28 cellular contexts compared by ENCODE assay signal in the genomic region with DNA sequence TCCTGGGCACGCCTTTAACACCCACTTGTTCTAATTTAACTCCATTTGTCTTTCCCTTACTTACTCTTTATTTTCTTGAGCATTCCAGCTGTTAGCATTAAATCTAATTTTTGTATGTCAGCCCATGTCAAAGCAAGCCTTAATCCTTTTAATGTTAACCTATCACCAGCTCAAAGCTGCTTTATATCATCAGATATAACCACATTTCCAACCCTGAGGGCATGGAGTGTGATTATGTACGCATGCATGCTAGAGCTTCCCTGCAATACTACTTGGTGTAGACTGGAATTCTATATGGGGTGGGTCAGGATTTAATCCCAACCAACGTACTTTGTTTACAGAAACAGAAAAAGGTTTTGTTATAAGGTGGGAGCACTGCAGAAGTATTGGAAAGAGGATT.
DNase-seq lines count a peak whose midpoint lies in the region; ATAC-seq, FAIRE-seq and TF ChIP-seq lines count a peak whose summit lies in the region.
"Had no signal": no experiment of that assay in that cellular context is flagged by ENCODE, and none has a peak within 500 bp of the region (broad histone marks: within the 10 kb centered on the region; RNA-seq: fewer than 3 reads in every experiment).

No MANE protein-coding gene starts in this region.

- no peak for ATAC-seq in PC-3
- no peak for ATAC-seq in GM21447 (IDR thresholded peaks at IDR 0.05; ENCODE audit: unreplicated experiment)
- no peak for ATAC-seq in GM18861 (IDR thresholded peaks at IDR 0.05; ENCODE audit: unreplicated experiment)
- ATAC-seq in HG03097 (IDR thresholded peaks at IDR 0.05; ENCODE audit: low FRiP score, unreplicated experiment), result no peak
- ATAC-seq: stimulated activated naive B cell treated with anti-CD40 and anti-IgM and Interleukin-4, amounts not matched to agents 10 μg/mL and 1 μg/mL and 100 μg/mL, for 72 hours had no signal

- H3K9me2 ChIP-seq in PC-3 (replicated peaks; ENCODE audit: low read length), result no peaks in the 10 kb centered on the region

- peaks cover 12% of the 10 kb centered on the region for H3K9me3 Mint-ChIP-seq in Caco-2 (ENCODE audit: unreplicated experiment)
- H3K9me3 Mint-ChIP-seq: activated naive CD4-positive, alpha-beta T cell treated with anti-CD3 and anti-CD28 coated beads for 36 hours had no signal

- peaks cover 32% of the 10 kb centered on the region for H3K4me1 ChIP-seq in ACC112 (ENCODE audit: control insufficient read depth, insufficient read depth, low read length, unreplicated experiment)
- peaks cover 36% of the 10 kb centered on the region for H3K4me1 ChIP-seq in Caco-2
- H3K4me1 ChIP-seq in PC-3 (ENCODE audit: insufficient read depth, low read length), result peaks cover 32% of the 10 kb centered on the region
- H3K4me1 ChIP-seq in keratinocyte (ENCODE audit: control insufficient read depth, extremely low read depth, insufficient read depth, low read length), result peaks cover 11% of the 10 kb centered on the region
- H3K4me1 ChIP-seq: parathyroid adenoma, right atrium auricular region, suprapubic skin, upper lobe of right lung had no signal

- H4K20me1 ChIP-seq in PC-3 (ENCODE audit: low read length) (no peaks in the 10 kb centered on the region), keratinocyte (ENCODE audit: control insufficient read depth, extremely low read depth, insufficient read depth, low read length) (no peaks in the 10 kb centered on the region)

- intact Hi-C loops in Caco-2 (cut with micrococcal nuclease; ENCODE audit: unreplicated experiment), result loop anchor here (1.0 to 2.0 kb wide), 2 partner anchors 89 to 140 kb away; partner anchors contain the start of gene HMGN3
- intact Hi-C loops in PC-3 (cut with micrococcal nuclease), result no loop called here

- peak overlapping the region; percentile 30 for H3K27ac Mint-ChIP-seq in Caco-2 (ENCODE audit: unreplicated experiment)
- H3K27ac Mint-ChIP-seq: activated CD4-positive, alpha-beta memory T cell treated with anti-CD3 and anti-CD28 coated beads for 36 hours; activated naive CD4-positive, alpha-beta T cell treated with anti-CD3 and anti-CD28 coated beads for 36 hours; CD14-positive monocyte; HFFc6; stimulated activated naive B cell treated with anti-CD40 and anti-IgM and Interleukin-4, amounts not matched to agents 10 μg/mL and 1 μg/mL and 100 μg/mL, for 72 hours had no signal

- H3K4me2 ChIP-seq in PC-3 (ENCODE audit: low read length) (no peak overlapping the region), keratinocyte (ENCODE audit: control insufficient read depth, extremely low read depth, insufficient read depth, low read depth, low read length) (peak overlapping the region; percentile 16)
- H3K4me2 ChIP-seq: PC-9 had no signal

- H3K36me3 ChIP-seq in ACC112 (ENCODE audit: insufficient read depth, low read length) (no peaks in the 10 kb centered on the region), Caco-2 (ENCODE audit: control insufficient read depth, insufficient read depth, low read length) (no peaks in the 10 kb centered on the region), PC-3 (ENCODE audit: low read depth, low read length) (no peaks in the 10 kb centered on the region; the same call in 1 of the 2 replicates), keratinocyte (ENCODE audit: control insufficient read depth in 2 of 2, extremely low read depth in 1 of 2, insufficient read depth in 2 of 2, low read length in 2 of 2) (no peaks in the 10 kb centered on the region)
- H3K36me3 ChIP-seq: adrenal gland, left ventricle myocardium inferior, MG63, right atrium auricular region, suprapubic skin, upper lobe of right lung had no signal

- H3K4me3 ChIP-seq in ACC112 (ENCODE audit: low read depth, low read length) (no peak overlapping the region), Caco-2 (ENCODE audit: low read depth, low read length) (no peak overlapping the region), PC-3 (ENCODE audit: low read length) (no peak overlapping the region), keratinocyte (ENCODE audit: control insufficient read depth in 2 of 3, extremely low read depth in 1 of 3, insufficient read depth in 2 of 3, low read depth in 1 of 3, low read length in 3 of 3) (no peak overlapping the region)
- H3K4me3 ChIP-seq: adrenal gland, GM23248, left ventricle myocardium inferior, MG63, PC-9, right atrium auricular region, suprapubic skin, upper lobe of right lung had no signal

- BruUV-seq in Caco-2 (replicated peaks; lab: Mats Ljungman, UMichigan) (no TSS peak), PC-3 (replicated peaks; lab: Mats Ljungman, UMichigan) (no TSS peak)

- H3K9me1 ChIP-seq in keratinocyte (ENCODE audit: control insufficient read depth, extremely low read depth, insufficient read depth, low read length), result no peaks in the 10 kb centered on the region

- FAIRE-seq in keratinocyte (lab: Jason Lieb, UNC), result no peak
- FAIRE-seq: small intestine had no signal

- no peak overlapping the region for H3K27ac ChIP-seq in ACC112 (ENCODE audit: low read depth, low read length)
- no peak overlapping the region for H3K27ac ChIP-seq in PC-3 (ENCODE audit: low read length)
- H3K27ac ChIP-seq in keratinocyte (ENCODE audit: control insufficient read depth, insufficient read depth, low read length), result no peak overlapping the region
- H3K27ac ChIP-seq: adrenal gland, GM23248, left ventricle myocardium inferior, parathyroid adenoma, PC-9, right atrium auricular region, suprapubic skin, upper lobe of right lung had no signal

- H3K27me3 Mint-ChIP-seq in Caco-2 (ENCODE audit: insufficient read depth, unreplicated experiment), result no peaks in the 10 kb centered on the region

- H2AFZ ChIP-seq in ACC112 (ENCODE audit: low read length, unreplicated experiment) (peak overlapping the region; percentile 28), PC-3 (ENCODE audit: low read length) (0 out of 2 replicates have a peak overlapping the region, but pooled peaks have one; percentile 12), keratinocyte (ENCODE audit: control insufficient read depth, low read length) (peak overlapping the region; percentile 37)
- H2AFZ ChIP-seq: GM23248, parathyroid adenoma, PC-9 had no signal

- TF ChIP-seq CTCF in Caco-2 (IDR thresholded peaks at IDR 0.05; ENCODE audit: insufficient read depth in 1 of 2, low read depth in 1 of 2, low read length in 1 of 2, severe bottlenecking in 1 of 2, unreplicated experiment in 1 of 2) (no peak), PC-3 (conservative IDR thresholded peaks at IDR 0.05; ENCODE audit: low read depth, low read length) (no peak), keratinocyte (optimal IDR thresholded peaks at IDR 0.05 in 1 of 3, IDR thresholded peaks at IDR 0.05 in 1 of 3, conservative IDR thresholded peaks at IDR 0.05 in 1 of 3; ENCODE audit: extremely low read depth in 1 of 3, insufficient read depth in 2 of 3, low read length in 3 of 3) (no peak)

- H3K36me3 Mint-ChIP-seq in Caco-2 (ENCODE audit: insufficient read depth, unreplicated experiment), result no peaks in the 10 kb centered on the region
- H3K36me3 Mint-ChIP-seq: activated CD4-positive, alpha-beta memory T cell treated with anti-CD3 and anti-CD28 coated beads for 36 hours; CD14-positive monocyte had no signal

- H3K79me2 ChIP-seq in ACC112 (ENCODE audit: control insufficient read depth, insufficient read depth, low read length, unreplicated experiment) (no peaks in the 10 kb centered on the region), PC-3 (ENCODE audit: low read length) (no peaks in the 10 kb centered on the region), keratinocyte (ENCODE audit: control insufficient read depth, insufficient read depth, low read length) (no peaks in the 10 kb centered on the region)
- H3K79me2 ChIP-seq: parathyroid adenoma had no signal

- dilution Hi-C loops in keratinocyte (cut with MboI; ENCODE audit: extremely low pct_ligation_motif_present, low sequenced_read_pairs), result no loop called here

- CTCF ChIA-PET in Caco-2 (lab: Charles Lee) (interaction anchor here (0.7 kb wide), 1 partner anchor 57 kb away, joined by 3 read pairs; no protein-coding TSS in a partner anchor), PC-3 (lab: Charles Lee) (no interaction called here)

- no peak overlapping the region for H3K9ac ChIP-seq in PC-3 (ENCODE audit: low read length)
- no peak overlapping the region for H3K9ac ChIP-seq in keratinocyte (ENCODE audit: control insufficient read depth, extremely low read depth, insufficient read depth, low read length)
- H3K9ac ChIP-seq: GM23248, parathyroid adenoma had no signal

- no peak for DNase-seq in Caco-2
- peak; percentile 47 for DNase-seq in PC-3
- DNase-seq in keratinocyte (ENCODE audit: low read depth, low spot score), result no peak
- DNase-seq: activated CD4-positive, alpha-beta memory T cell treated with anti-CD3 and anti-CD28 coated beads for 36 hours; activated CD4-positive, alpha-beta T cell treated with anti-CD3 and anti-CD28 coated beads for 1 hour; activated CD8-positive, alpha-beta memory T cell treated with anti-CD3 and anti-CD28 coated beads, Interleukin-2, amount 50 U/mL, for 48 hours; activated naive CD4-positive, alpha-beta T cell treated with anti-CD3 and anti-CD28 coated beads for 36 hours; adrenal gland; DND-41; GM23248; HFFc6; KBM-7; left ventricle myocardium inferior; MG63; NCI-H1105 treated with DMSO at 0.1 percent for 48 hours; NCI-H2081; PC-9; stimulated activated naive B cell treated with anti-CD40 and anti-IgM and Interleukin-4, amounts not matched to agents 10 μg/mL and 1 μg/mL and 100 μg/mL, for 72 hours; upper lobe of right lung had no signal

- peaks cover 5% of the 10 kb centered on the region for H3F3A ChIP-seq in PC-3 (ENCODE audit: low read length, unreplicated experiment)

- H3K4me1 Mint-ChIP-seq in Caco-2 (ENCODE audit: low read depth, unreplicated experiment), result peaks cover 18% of the 10 kb centered on the region
- H3K4me1 Mint-ChIP-seq: CD14-positive monocyte had no signal

- peak overlapping the region; percentile 10 for H3K4me3 Mint-ChIP-seq in Caco-2 (ENCODE audit: unreplicated experiment)
- H3K4me3 Mint-ChIP-seq: activated CD4-positive, alpha-beta memory T cell treated with anti-CD3 and anti-CD28 coated beads for 36 hours; activated naive CD4-positive, alpha-beta T cell treated with anti-CD3 and anti-CD28 coated beads for 36 hours; CD14-positive monocyte; HFFc6; stimulated activated naive B cell treated with anti-CD40 and anti-IgM and Interleukin-4, amounts not matched to agents 10 μg/mL and 1 μg/mL and 100 μg/mL, for 72 hours had no signal

- H3K27me3 ChIP-seq in ACC112 (ENCODE audit: insufficient read depth, low read length) (no peaks in the 10 kb centered on the region), Caco-2 (replicated peaks; ENCODE audit: control insufficient read depth, insufficient read depth, low read length) (no peaks in the 10 kb centered on the region), PC-3 (ENCODE audit: low read length) (no peaks in the 10 kb centered on the region), keratinocyte (ENCODE audit: control insufficient read depth, extremely low read depth, insufficient read depth, low read length) (no peaks in the 10 kb centered on the region)
- H3K27me3 ChIP-seq: adrenal gland, MG63, right atrium auricular region, suprapubic skin, upper lobe of right lung had no signal

- POLR2A ChIA-PET in Caco-2 (lab: Charles Lee) (no interaction called here), PC-3 (lab: Charles Lee; ENCODE audit: unreplicated experiment) (interaction anchor here (0.6 kb wide), 1 partner anchor 293 kb away, joined by 3 read pairs; no protein-coding TSS in a partner anchor)

- H3K9me3 ChIP-seq in Caco-2 (peaks cover 12% of the 10 kb centered on the region), PC-3 (ENCODE audit: low read length) (no peaks in the 10 kb centered on the region), keratinocyte (ENCODE audit: control insufficient read depth, low read depth, low read length) (no peaks in the 10 kb centered on the region)
- H3K9me3 ChIP-seq: adrenal gland had no signal
